ENCODE assay signal across 30 cellular contexts in genomic region chr18:72942766-72943165, GRCh38.
"Had no signal": no experiment of that assay in that cellular context is flagged by ENCODE, and none has a peak within 500 bp of the region (broad histone marks: within the 10 kb centered on the region; RNA-seq: fewer than 3 reads in every experiment).

No MANE protein-coding gene starts in this region.

- H3K27me3 ChIP-seq: brain microvascular endothelial cell, cardiac muscle cell, dorsolateral prefrontal cortex, esophagus muscularis mucosa, gastroesophageal sphincter, heart right ventricle had no signal

- H3K4me3 ChIP-seq: cardiac muscle cell, coronary artery, dorsolateral prefrontal cortex, esophagus muscularis mucosa, gastroesophageal sphincter, heart right ventricle had no signal

- H3K27ac ChIP-seq: brain microvascular endothelial cell, cardiac muscle cell, coronary artery, dorsolateral prefrontal cortex, esophagus muscularis mucosa, gastroesophageal sphincter, heart right ventricle, WERI-Rb-1 had no signal

- H3K4me1 ChIP-seq: esophagus muscularis mucosa, gastroesophageal sphincter, heart right ventricle had no signal

- H3K9me3 ChIP-seq: esophagus muscularis mucosa, gastroesophageal sphincter, heart right ventricle had no signal

- ATAC-seq: activated CD4-positive, CD25-positive, alpha-beta regulatory T cell treated with anti-CD3 and anti-CD28 coated beads, Interleukin-2, amount 50 U/mL, for 24 hours; activated CD8-positive, alpha-beta T cell treated with anti-CD3 and anti-CD28 coated beads for 36 hours; activated T-cell treated with anti-CD3 and anti-CD28 coated beads, Interleukin-2, amount 50 U/mL, for 4 hours; activated T-helper 17 cell treated with anti-CD3 and anti-CD28 coated beads, Interleukin-2, amount 50 U/mL, for 72 hours; gastroesophageal sphincter; heart right ventricle; T-helper 17 cell had no signal

- DNase-seq: activated B cell treated with CpG ODN at 0.5 μM for 24 hours; activated CD4-positive, alpha-beta T cell treated with anti-CD3 and anti-CD28 coated beads for 48 hours; activated CD4-positive, alpha-beta T cell treated with anti-CD3 and anti-CD28 coated beads, Interleukin-2, amount 50 U/mL, for 1 hour; activated CD4-positive, alpha-beta T cell treated with anti-CD3 and anti-CD28 coated beads, Interleukin-2, amount 50 U/mL, for 48 hours; activated CD8-positive, alpha-beta memory T cell treated with anti-CD3 and anti-CD28 coated beads for 24 hours; activated CD8-positive, alpha-beta T cell treated with anti-CD3 and anti-CD28 coated beads for 36 hours; activated effector memory CD4-positive, alpha-beta T cell treated with Interleukin-2 at 50 U/mL for 16 hours; activated gamma-delta T cell treated with Interleukin-2 at 50 U/mL for 16 hours; activated naive CD4-positive, alpha-beta T cell treated with anti-CD3 and anti-CD28 coated beads, Interleukin-2, amount 50 U/mL, for 16 hours; activated naive CD4-positive, alpha-beta T cell treated with Interleukin-2 at 50 U/mL for 16 hours; activated T-cell treated with anti-CD3 and anti-CD28 coated beads, Interleukin-2, amount 50 U/mL, for 4 hours; amniotic stem cell; anterior cingulate cortex; brain microvascular endothelial cell; dorsolateral prefrontal cortex; effector memory CD4-positive, alpha-beta T cell; endodermal cell; erythroblast; foreskin melanocyte; heart right ventricle; T-helper 1 cell; T-helper 17 cell; T1000; WERI-Rb-1 had no signal

- H3K36me3 ChIP-seq: brain microvascular endothelial cell, cardiac muscle cell, esophagus muscularis mucosa, gastroesophageal sphincter, heart right ventricle, WERI-Rb-1 had no signal
